Comparison of ENCODE assay signal across 14 cellular contexts in the genomic region with DNA sequence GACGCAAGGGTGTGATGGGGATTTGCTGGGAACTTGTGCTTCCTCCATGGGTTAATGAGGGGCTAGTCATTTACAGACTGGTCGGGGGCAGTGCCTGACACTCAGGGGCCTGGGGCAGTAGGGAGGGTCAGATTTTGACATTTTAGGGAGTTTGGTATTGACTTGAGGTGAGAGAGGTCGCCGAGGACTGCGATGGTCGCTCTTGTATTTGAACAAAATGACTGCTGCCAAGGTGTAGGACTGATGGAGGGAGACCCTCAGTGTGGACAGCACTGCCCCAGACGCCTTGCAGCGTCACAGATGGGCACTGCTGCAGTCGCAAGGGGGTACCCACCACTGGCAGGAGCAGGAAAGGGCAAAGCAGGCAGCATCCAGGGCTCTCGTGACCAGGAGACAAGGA.
DNase-seq lines count a peak whose midpoint lies in the region; ATAC-seq and TF ChIP-seq lines count a peak whose summit lies in the region.
"Had no signal": no experiment of that assay in that cellular context is flagged by ENCODE, and none has a peak within 500 bp of the region (broad histone marks: within the 10 kb centered on the region; RNA-seq: fewer than 3 reads in every experiment).

No MANE protein-coding gene starts in this region.

- peaks cover 61% of the 10 kb centered on the region for H3K27me3 Mint-ChIP-seq in osteocyte (ENCODE audit: unreplicated experiment)

- H3K9me3 Mint-ChIP-seq in osteocyte (ENCODE audit: unreplicated experiment) = no peaks in the 10 kb centered on the region
- H3K9me3 Mint-ChIP-seq: CD8-positive, alpha-beta memory T cell had no signal

- no peak for ATAC-seq in GM18870 (IDR thresholded peaks at IDR 0.05; ENCODE audit: unreplicated experiment)

- H3K4me1 Mint-ChIP-seq in osteocyte (ENCODE audit: unreplicated experiment) = no peaks in the 10 kb centered on the region
- H3K4me1 Mint-ChIP-seq: CD14-positive monocyte; CD8-positive, alpha-beta memory T cell had no signal

- H3K4me3 Mint-ChIP-seq in osteocyte (ENCODE audit: unreplicated experiment) = no peak overlapping the region
- H3K4me3 Mint-ChIP-seq: CD8-positive, alpha-beta memory T cell had no signal

- H3K27ac Mint-ChIP-seq in osteocyte (ENCODE audit: unreplicated experiment) = no peak overlapping the region
- H3K27ac Mint-ChIP-seq: CD8-positive, alpha-beta memory T cell had no signal

- no peaks in the 10 kb centered on the region for H3K36me3 Mint-ChIP-seq in osteocyte (ENCODE audit: unreplicated experiment)
- H3K36me3 Mint-ChIP-seq: CD14-positive monocyte; CD8-positive, alpha-beta memory T cell had no signal

- peak; percentile 32 for DNase-seq in activated CD8-positive, alpha-beta memory T cell treated with anti-CD3 and anti-CD28 coated beads for 24 hours
- no peak for DNase-seq in activated CD8-positive, alpha-beta memory T cell treated with anti-CD3 and anti-CD28 coated beads, Interleukin-2, amount 50 U/mL, for 4 hours
- DNase-seq in ecto neural progenitor cell (ENCODE audit: low spot score) = peak; percentile 22
- DNase-seq in osteocyte (ENCODE audit: extremely low spot score, unreplicated experiment) = peak; percentile 79
- peak; percentile 14 for DNase-seq in ureter (ENCODE audit: low spot score)
- DNase-seq in NCI-H82 treated with DMSO at 0.1 percent for 48 hours (lab: John Stamatoyannopoulos, UW; ENCODE audit: unreplicated experiment) = no peak
- DNase-seq in SW480 (ENCODE audit: low spot score) = no peak
- DNase-seq: Caco-2; CD8-positive, alpha-beta memory T cell; DND-41; GDM1; GM23248 had no signal

- TF ChIP-seq CTCF in osteocyte (IDR thresholded peaks at IDR 0.05) = no peak

Comparison
In these comparisons a context has a peak if more than half of its experiments do, and no peak if none do; other contexts are left out.
1. DNase-seq: peak in activated CD8-positive, alpha-beta memory T cell treated with anti-CD3 and anti-CD28 coated beads for 24 hours (single experiment), ecto neural progenitor cell (single experiment), osteocyte (single experiment) and ureter (single experiment); none in activated CD8-positive, alpha-beta memory T cell treated with anti-CD3 and anti-CD28 coated beads, Interleukin-2, amount 50 U/mL, for 4 hours (single experiment), NCI-H82 treated with DMSO at 0.1 percent for 48 hours (single experiment) and SW480 (single experiment).